Comparison of ENCODE assay signal across 1 cellular context in genomic region chr17:72578817-72579470, GRCh38.
TF ChIP-seq lines count a peak whose summit lies in the region.

No MANE protein-coding gene starts in this region.

TF ChIP-seq in HepG2, 621 proteins besides CTCF, POLR2A, EP300 and RAD21 (continued from another document and continues in another):
- TF ChIP-seq THAP9 (CRISPR knock-in tag; IDR thresholded peaks at IDR 0.05; ENCODE audit: borderline replicate concordance) (no peak), YY1 (IDR thresholded peaks at IDR 0.05; ENCODE audit: insufficient read depth, insufficient replicate concordance, low read depth, low read length) (no peak), ZNF616 (CRISPR knock-in tag; IDR thresholded peaks at IDR 0.05; ENCODE audit: low read depth) (no peak), ZNF784 (CRISPR knock-in tag; IDR thresholded peaks at IDR 0.05; ENCODE audit: borderline replicate concordance) (no peak), POLR2AphosphoS2 (IDR thresholded peaks at IDR 0.05; ENCODE audit: low read depth, low read length) (peak; percentile 84; the same call in 1 of the 2 replicates), TEAD3 (CRISPR knock-in tag; optimal IDR thresholded peaks at IDR 0.05; ENCODE audit: borderline replicate concordance) (no peak), ZBTB20 (CRISPR knock-in tag; IDR thresholded peaks at IDR 0.05; ENCODE audit: borderline replicate concordance, low read depth) (no peak), RXRA (CRISPR knock-in tag; IDR thresholded peaks at IDR 0.05) (0 out of 2 replicates have a peak, but pooled peaks have one; percentile 21), PRDM15 (CRISPR knock-in tag; IDR thresholded peaks at IDR 0.05) (no peak), ERF (CRISPR knock-in tag; IDR thresholded peaks at IDR 0.05) (no peak), NR2F6 (IDR thresholded peaks at IDR 0.05) (no peak), NR2F6 (CRISPR knock-in tag; IDR thresholded peaks at IDR 0.05) (no peak), ZNF484 (CRISPR knock-in tag; IDR thresholded peaks at IDR 0.05; ENCODE audit: borderline replicate concordance, low read depth) (no peak), ZNF572 (CRISPR knock-in tag; IDR thresholded peaks at IDR 0.05) (no peak), MIER2 (CRISPR knock-in tag; IDR thresholded peaks at IDR 0.05) (no peak), RXRB (CRISPR knock-in tag; IDR thresholded peaks at IDR 0.05; ENCODE audit: borderline replicate concordance) (no peak), SP140L (CRISPR knock-in tag; IDR thresholded peaks at IDR 0.05; ENCODE audit: borderline replicate concordance) (no peak), MEIS1 (CRISPR knock-in tag; IDR thresholded peaks at IDR 0.05; ENCODE audit: borderline replicate concordance) (no peak), ZSCAN22 (CRISPR knock-in tag; IDR thresholded peaks at IDR 0.05) (no peak), ZNF800 (CRISPR knock-in tag; IDR thresholded peaks at IDR 0.05) (no peak), JUNB (CRISPR knock-in tag; IDR thresholded peaks at IDR 0.05; ENCODE audit: borderline replicate concordance) (no peak), ZNF251 (CRISPR knock-in tag; IDR thresholded peaks at IDR 0.05) (no peak), GABPA (IDR thresholded peaks at IDR 0.05; ENCODE audit: low read depth, low read length) (no peak), GABPA (CRISPR knock-in tag; IDR thresholded peaks at IDR 0.05; ENCODE audit: low read depth) (no peak), ZNF737 (CRISPR knock-in tag; IDR thresholded peaks at IDR 0.05; ENCODE audit: borderline replicate concordance) (no peak), ZNF549 (CRISPR knock-in tag; IDR thresholded peaks at IDR 0.05) (no peak), IRF2 (CRISPR knock-in tag; IDR thresholded peaks at IDR 0.05) (0 out of 2 replicates have a peak, but pooled peaks have one; percentile 14), HNRNPK (IDR thresholded peaks at IDR 0.05; ENCODE audit: low read depth, low read length, poor library complexity, severe bottlenecking) (no peak), ZNF430 (CRISPR knock-in tag; IDR thresholded peaks at IDR 0.05) (no peak), HOXA3 (CRISPR knock-in tag; IDR thresholded peaks at IDR 0.05) (peak; percentile 19; the same call in 1 of the 2 replicates), ZHX2 (IDR thresholded peaks at IDR 0.05; ENCODE audit: low read depth) (no peak), ZHX2 (CRISPR knock-in tag; IDR thresholded peaks at IDR 0.05; ENCODE audit: borderline replicate concordance) (no peak), NFE2 (CRISPR knock-in tag; IDR thresholded peaks at IDR 0.05) (no peak), SRSF1 (optimal IDR thresholded peaks at IDR 0.05; ENCODE audit: low read depth, low read length) (no peak), TFAP4 (IDR thresholded peaks at IDR 0.05; ENCODE audit: borderline replicate concordance, low read depth) (peak; percentile 41; the same call in 1 of the 2 replicates), CENPT (CRISPR knock-in tag; IDR thresholded peaks at IDR 0.05; ENCODE audit: low read depth) (no peak), FOXP1 (IDR thresholded peaks at IDR 0.05) (no peak), FOXP1 (CRISPR knock-in tag; IDR thresholded peaks at IDR 0.05) (0 out of 2 replicates have a peak, but pooled peaks have one; percentile 11)
- TF ChIP-seq, protein P1, sequence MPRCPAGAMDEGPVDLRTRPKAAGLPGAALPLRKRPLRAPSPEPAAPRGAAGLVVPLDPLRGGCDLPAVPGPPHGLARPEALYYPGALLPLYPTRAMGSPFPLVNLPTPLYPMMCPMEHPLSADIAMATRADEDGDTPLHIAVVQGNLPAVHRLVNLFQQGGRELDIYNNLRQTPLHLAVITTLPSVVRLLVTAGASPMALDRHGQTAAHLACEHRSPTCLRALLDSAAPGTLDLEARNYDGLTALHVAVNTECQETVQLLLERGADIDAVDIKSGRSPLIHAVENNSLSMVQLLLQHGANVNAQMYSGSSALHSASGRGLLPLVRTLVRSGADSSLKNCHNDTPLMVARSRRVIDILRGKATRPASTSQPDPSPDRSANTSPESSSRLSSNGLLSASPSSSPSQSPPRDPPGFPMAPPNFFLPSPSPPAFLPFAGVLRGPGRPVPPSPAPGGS (CRISPR knock-in tag; IDR thresholded peaks at IDR 0.05): no peak
- TF ChIP-seq, protein P2, sequence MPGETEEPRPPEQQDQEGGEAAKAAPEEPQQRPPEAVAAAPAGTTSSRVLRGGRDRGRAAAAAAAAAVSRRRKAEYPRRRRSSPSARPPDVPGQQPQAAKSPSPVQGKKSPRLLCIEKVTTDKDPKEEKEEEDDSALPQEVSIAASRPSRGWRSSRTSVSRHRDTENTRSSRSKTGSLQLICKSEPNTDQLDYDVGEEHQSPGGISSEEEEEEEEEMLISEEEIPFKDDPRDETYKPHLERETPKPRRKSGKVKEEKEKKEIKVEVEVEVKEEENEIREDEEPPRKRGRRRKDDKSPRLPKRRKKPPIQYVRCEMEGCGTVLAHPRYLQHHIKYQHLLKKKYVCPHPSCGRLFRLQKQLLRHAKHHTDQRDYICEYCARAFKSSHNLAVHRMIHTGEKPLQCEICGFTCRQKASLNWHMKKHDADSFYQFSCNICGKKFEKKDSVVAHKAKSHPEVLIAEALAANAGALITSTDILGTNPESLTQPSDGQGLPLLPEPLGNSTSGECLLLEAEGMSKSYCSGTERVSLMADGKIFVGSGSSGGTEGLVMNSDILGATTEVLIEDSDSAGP (CRISPR knock-in tag; IDR thresholded peaks at IDR 0.05; ENCODE audit: borderline replicate concordance): no peak
- TF ChIP-seq, protein P3, sequence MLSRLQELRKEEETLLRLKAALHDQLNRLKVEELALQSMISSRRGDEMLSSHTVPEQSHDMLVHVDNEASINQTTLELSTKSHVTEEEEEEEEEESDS (CRISPR knock-in tag; IDR thresholded peaks at IDR 0.05; ENCODE audit: borderline replicate concordance): no peak
